Comparison of ENCODE assay signal across 30 cellular contexts in genomic region chr12:91718326-91718725, GRCh38.
"Had no signal": no experiment of that assay in that cellular context is flagged by ENCODE, and none has a peak within 500 bp of the region (broad histone marks: within the 10 kb centered on the region; RNA-seq: fewer than 3 reads in every experiment).

No MANE protein-coding gene starts in this region.

- H3K9me3 Mint-ChIP-seq: activated CD4-positive, alpha-beta memory T cell treated with anti-CD3 and anti-CD28 coated beads for 36 hours; activated CD4-positive, alpha-beta T cell treated with anti-CD3 and anti-CD28 coated beads, Interleukin-2, amount 10 ng/mL, durations not matched to agents 7 days and 5 days; activated naive CD4-positive, alpha-beta T cell treated with anti-CD3 and anti-CD28 coated beads for 36 hours had no signal

- H3K27me3 Mint-ChIP-seq: activated CD4-positive, alpha-beta T cell treated with anti-CD3 and anti-CD28 coated beads, Interleukin-2, amount 10 ng/mL, durations not matched to agents 7 days and 5 days; activated naive CD8-positive, alpha-beta T cell treated with anti-CD3 and anti-CD28 coated beads for 36 hours; activated T-helper 17 cell treated with anti-CD3 and anti-CD28 coated beads, Interleukin-2, amount 50 U/mL, for 72 hours; T-helper 17 cell had no signal

- H3K27ac ChIP-seq: adrenal gland, SJCRH30 had no signal

- H3K27me3 ChIP-seq: adrenal gland, SJCRH30 had no signal

- H3K36me3 ChIP-seq: adrenal gland, MG63, SJCRH30 had no signal

- ATAC-seq: activated T-helper 17 cell treated with anti-CD3 and anti-CD28 coated beads, Interleukin-2, amount 50 U/mL, for 72 hours; T-helper 17 cell had no signal

- H3K27ac Mint-ChIP-seq: activated CD4-positive, alpha-beta memory T cell treated with anti-CD3 and anti-CD28 coated beads for 36 hours; activated CD4-positive, alpha-beta T cell treated with anti-CD3 and anti-CD28 coated beads, Interleukin-2, amount 10 ng/mL, durations not matched to agents 7 days and 5 days; activated naive CD4-positive, alpha-beta T cell treated with anti-CD3 and anti-CD28 coated beads for 36 hours; activated naive CD8-positive, alpha-beta T cell treated with anti-CD3 and anti-CD28 coated beads for 36 hours; activated T-helper 17 cell treated with anti-CD3 and anti-CD28 coated beads, Interleukin-2, amount 50 U/mL, for 72 hours; T-helper 17 cell had no signal

- H3K9me3 ChIP-seq: adrenal gland, MG63, SJCRH30 had no signal

- H3K4me3 ChIP-seq: adrenal gland, MG63, SJCRH30 had no signal

- H3K4me1 ChIP-seq: SJCRH30 had no signal

- H3K4me1 Mint-ChIP-seq: activated CD4-positive, alpha-beta T cell treated with anti-CD3 and anti-CD28 coated beads, Interleukin-2, amount 10 ng/mL, durations not matched to agents 7 days and 5 days; activated T-helper 17 cell treated with anti-CD3 and anti-CD28 coated beads, Interleukin-2, amount 50 U/mL, for 72 hours; T-helper 17 cell had no signal

- H3K36me3 Mint-ChIP-seq: activated CD4-positive, alpha-beta memory T cell treated with anti-CD3 and anti-CD28 coated beads for 36 hours; activated naive CD8-positive, alpha-beta T cell treated with anti-CD3 and anti-CD28 coated beads for 36 hours had no signal

- DNase-seq: activated CD4-positive, alpha-beta memory T cell treated with anti-CD3 and anti-CD28 coated beads for 36 hours; activated CD4-positive, alpha-beta T cell treated with anti-CD3 and anti-CD28 coated beads, Interleukin-2, amount 10 ng/mL, durations not matched to agents 7 days and 5 days; activated CD4-positive, CD25-positive, alpha-beta regulatory T cell; activated CD8-positive, alpha-beta memory T cell treated with anti-CD3 and anti-CD28 coated beads for 24 hours; activated gamma-delta T cell; activated naive CD4-positive, alpha-beta T cell treated with anti-CD3 and anti-CD28 coated beads for 36 hours; activated naive CD8-positive, alpha-beta T cell treated with anti-CD3 and anti-CD28 coated beads for 36 hours; activated T-cell treated with anti-CD3 and anti-CD28 coated beads for 4 hours; activated T-cell treated with anti-CD3 and anti-CD28 coated beads, Interleukin-2, amount 50 U/mL, for 48 hours; adrenal gland; aorta; central memory CD4-positive, alpha-beta T cell; IMR-90; KG1; MG63; MV-4-11; NCI-H1092 treated with DMSO at 0.1 percent for 48 hours; NCI-H1417 treated with DMSO at 0.1 percent for 48 hours; NCI-H1694; NCI-H2029; NCI-H2107; NCI-H2171 treated with DMSO at 0.1 percent for 48 hours; NCI-H226; NCI-H526; Right ventricle myocardium superior; RPMI8226; SJCRH30; T-helper 17 cell; T-helper 9 cell had no signal

- H3K4me3 Mint-ChIP-seq: activated CD4-positive, alpha-beta memory T cell treated with anti-CD3 and anti-CD28 coated beads for 36 hours; activated CD4-positive, alpha-beta T cell treated with anti-CD3 and anti-CD28 coated beads, Interleukin-2, amount 10 ng/mL, durations not matched to agents 7 days and 5 days; activated naive CD4-positive, alpha-beta T cell treated with anti-CD3 and anti-CD28 coated beads for 36 hours; activated naive CD8-positive, alpha-beta T cell treated with anti-CD3 and anti-CD28 coated beads for 36 hours; activated T-helper 17 cell treated with anti-CD3 and anti-CD28 coated beads, Interleukin-2, amount 50 U/mL, for 72 hours; T-helper 17 cell had no signal
